ENCODE assay signal across 8 cellular contexts in genomic region chr12:103965590-103966407, GRCh38. TPM values are rescaled to one million over a fixed set of nuclear protein-coding genes. Genes with fewer than 3 reads are reported as not detected.
DNase-seq lines count a peak whose midpoint lies in the region; ATAC-seq and TF ChIP-seq lines count a peak whose summit lies in the region.

TSS of gene TDG (plus strand) at chr12:103965872. CDS start at chr12:103966038, 166 bp downstream.

- peaks cover 29% of the 10 kb centered on the region for H3K36me3 Mint-ChIP-seq in activated B cell treated with CpG ODN at 0.5 μM for 24 hours (ENCODE audit: low read depth)
- no peaks in the 10 kb centered on the region for H3K36me3 Mint-ChIP-seq in immature natural killer cell

- CTCF ChIA-PET in activated B cell treated with CpG ODN at 0.5 μM for 24 hours (lab: Charles Lee): interaction anchor here (0.5 to 2.1 kb wide), 5 partner anchors 9 to 144 kb away, joined by 3 to 13 read pairs (median 5); a partner anchor contains a TSS

- H3K27ac ChIP-seq in caudate nucleus (ENCODE audit: low read depth, low read length) (peak within 1 kb of the TSS; percentile 94), spleen (peak within 1 kb of the TSS; percentile 89 to 98 (median 96))

- H3K27ac Mint-ChIP-seq in activated B cell treated with CpG ODN at 0.5 μM for 24 hours (peak within 1 kb of the TSS; percentile 97), immature natural killer cell (peak within 1 kb of the TSS; percentile 98 to 100 (median 100))

- H3K9me3 Mint-ChIP-seq in activated B cell treated with CpG ODN at 0.5 μM for 24 hours: no peaks in the 10 kb centered on the region
- no peaks in the 10 kb centered on the region for H3K9me3 Mint-ChIP-seq in immature natural killer cell

- DNase-seq in AG08395 (ENCODE audit: low spot score) (peak; percentile 98), NCI-H226 (peak; percentile 98), activated B cell treated with CpG ODN at 0.5 μM for 24 hours (peak; percentile 85), caudate nucleus (lab: John Stamatoyannopoulos, UW) (peak; percentile 77 to 99 (median 96)), immature natural killer cell (peak; percentile 97 to 98 (median 98)), spleen (peak; percentile 100)

- TF ChIP-seq CTCF in activated B cell treated with CpG ODN at 0.5 μM for 24 hours (IDR thresholded peaks at IDR 0.05) (no peak), spleen (IDR thresholded peaks at IDR 0.05 in 8 of 11, conservative IDR thresholded peaks at IDR 0.05 in 3 of 11) (peak in 2 of 11 experiments; percentile 14 to 17)

- POLR2A ChIA-PET in activated B cell treated with CpG ODN at 0.5 μM for 24 hours (lab: Charles Lee): interaction anchor here (0.9 to 6.8 kb wide), 23 partner anchors 8 to 1270 kb away, joined by 3 to 151 read pairs (median 4); partner anchors contain the start of genes APPL2, HCFC2, HSP90B1 and NFYB

- peak; percentile 36 to 83 (median 59) for TF ChIP-seq POLR2A in spleen (IDR thresholded peaks at IDR 0.05)

- H3K4me3 Mint-ChIP-seq in activated B cell treated with CpG ODN at 0.5 μM for 24 hours (peak within 1 kb of the TSS; percentile 97), immature natural killer cell (peak within 1 kb of the TSS; percentile 98 to 99 (median 99))

- no peaks in the 10 kb centered on the region for H3K9me3 ChIP-seq in spleen

- peak within 1 kb of the TSS; percentile 61 to 93 (median 82) for H3K4me3 ChIP-seq in spleen

- 5 to 16% (median 7%) methylated on average over 40 to 61 of the region's 61 CpGs for WGBS in spleen, 5 donors

- H3K4me1 Mint-ChIP-seq in activated B cell treated with CpG ODN at 0.5 μM for 24 hours (peaks cover 56% of the 10 kb centered on the region), immature natural killer cell (peaks cover 40 to 64% of the 10 kb centered on the region in 2 donors)

- H3K27me3 Mint-ChIP-seq in activated B cell treated with CpG ODN at 0.5 μM for 24 hours: no peaks in the 10 kb centered on the region
- H3K27me3 Mint-ChIP-seq in immature natural killer cell (ENCODE audit: low read depth in 3 of 3): peaks cover 5 to 11% (median 5%) of the 10 kb centered on the region in 3 donors

- H3K36me3 ChIP-seq in spleen: peaks cover 0 to 20% (median 0%) of the 10 kb centered on the region in 6 donors

- peaks cover 25 to 81% (median 61%) of the 10 kb centered on the region in 6 donors for H3K4me1 ChIP-seq in spleen

- ATAC-seq in GM18909 (IDR thresholded peaks at IDR 0.05; ENCODE audit: poor library complexity, unreplicated experiment) (peak; percentile 94), HG03175 (IDR thresholded peaks at IDR 0.05; ENCODE audit: unreplicated experiment) (peak; percentile 97), activated B cell treated with CpG ODN at 0.5 μM for 24 hours (ENCODE audit: low read depth) (peak; percentile 95)

- no peaks in the 10 kb centered on the region for H3K27me3 ChIP-seq in spleen (replicated peaks in 1 of 7)

- intact Hi-C loops in activated B cell treated with CpG ODN at 0.5 μM for 24 hours (cut with micrococcal nuclease) (loop anchor here (1.0 kb wide), 4 partner anchors 8 to 1142 kb away; partner anchors contain the start of genes HCFC2, HSP90B1 and WASHC4), spleen (cut with DNase I; ENCODE audit: low total_unique reads) (no loop called here)

RNA-seq across cellular contexts. Expression of gene TDG, which starts in this region (rescaled TPM):
- 31.5 and 34.2 TPM in 2 replicates for total RNA-seq in activated B cell treated with CpG ODN at 0.5 μM for 24 hours
- 10 to 100 TPM; 26.6 to 30.1 (median 26.8) TPM for polyA plus RNA-seq in immature natural killer cell
- total RNA-seq in spleen: 10 to 100 TPM; 21.3 to 38.2 (median 25.2) TPM
- 10 to 100 TPM; 11.0 to 15.4 (median 11.8) TPM for polyA plus RNA-seq in spleen

Comparison
In these comparisons a context has a peak if more than half of its experiments do, and no peak if none do; other contexts are left out.
1. Peak in every context shown above with its lines: DNase-seq, ATAC-seq, H3K4me3 ChIP-seq and H3K27ac ChIP-seq.